Comparison of ENCODE assay signal across 11 cellular contexts in the genomic region with DNA sequence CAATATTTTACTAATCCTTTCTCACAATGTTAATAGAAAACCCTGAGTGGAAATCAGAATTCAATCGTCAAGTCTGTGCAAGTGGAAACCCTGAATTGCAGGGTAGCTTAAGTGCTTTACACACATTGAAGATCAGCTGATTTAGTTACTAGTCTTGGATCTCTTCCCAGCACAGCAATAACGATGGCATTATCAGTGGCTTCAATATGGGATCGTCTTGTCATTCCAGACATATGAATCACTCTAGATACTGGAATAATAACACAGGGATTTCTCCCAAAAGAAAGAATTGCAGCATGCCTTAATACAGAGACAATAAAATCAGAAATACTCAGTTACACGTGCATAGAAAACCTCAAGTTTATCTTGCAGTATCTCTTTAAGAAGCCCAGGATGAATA. TPM values are rescaled to one million over a fixed set of nuclear protein-coding genes. Genes with fewer than 3 reads are reported as not detected.
DNase-seq lines count a peak whose midpoint lies in the region; ATAC-seq and TF ChIP-seq lines count a peak whose summit lies in the region.
"Had no signal": no experiment of that assay in that cellular context is flagged by ENCODE, and none has a peak within 500 bp of the region (broad histone marks: within the 10 kb centered on the region; RNA-seq: fewer than 3 reads in every experiment).

No MANE protein-coding gene starts in this region.

- POLR2A ChIA-PET in BJ (lab: Charles Lee) = no interaction called here
- POLR2A ChIA-PET in T-cell (lab: Charles Lee) = no interaction called here

- H2BK15ac ChIP-seq in mesenchymal stem cell (ENCODE audit: low read depth, poor library complexity, severe bottlenecking) = no peak overlapping the region

- no peaks in the 10 kb centered on the region for H3K9me3 ChIP-seq in mesenchymal stem cell (ENCODE audit: control insufficient read depth, low read length)

- H3K4me3 Mint-ChIP-seq in T-cell (no peak overlapping the region), endothelial cell (ENCODE audit: unreplicated experiment) (no peak overlapping the region)
- H3K4me3 Mint-ChIP-seq: activated CD8-positive, alpha-beta T cell treated with anti-CD3 and anti-CD28 coated beads for 36 hours; neural crest cell had no signal

- peaks cover 6 to 10% of the 10 kb centered on the region in 2 donors for H3K27me3 Mint-ChIP-seq in T-cell
- H3K27me3 Mint-ChIP-seq in endothelial cell (ENCODE audit: unreplicated experiment) = no peaks in the 10 kb centered on the region
- H3K27me3 Mint-ChIP-seq: activated CD8-positive, alpha-beta T cell treated with anti-CD3 and anti-CD28 coated beads for 36 hours had no signal

- H3K27ac Mint-ChIP-seq in T-cell (no peak overlapping the region), endothelial cell (ENCODE audit: unreplicated experiment) (no peak overlapping the region)
- H3K27ac Mint-ChIP-seq: activated CD8-positive, alpha-beta T cell treated with anti-CD3 and anti-CD28 coated beads for 36 hours had no signal

- no peak overlapping the region for H3K14ac ChIP-seq in mesenchymal stem cell (ENCODE audit: low read length in 2 of 2)

- H3K4me1 ChIP-seq in mesenchymal stem cell (ENCODE audit: control insufficient read depth, insufficient read depth, low read depth, low read length) = peaks cover 11% of the 10 kb centered on the region

- no peak overlapping the region for H2BK5ac ChIP-seq in mesenchymal stem cell (ENCODE audit: low read depth, low read length, poor library complexity, severe bottlenecking)

- H3K9me3 Mint-ChIP-seq in T-cell = peaks cover 4 to 7% (median 6%) of the 10 kb centered on the region in 3 donors
- H3K9me3 Mint-ChIP-seq in endothelial cell (ENCODE audit: unreplicated experiment) = no peaks in the 10 kb centered on the region
- H3K9me3 Mint-ChIP-seq: activated CD8-positive, alpha-beta T cell treated with anti-CD3 and anti-CD28 coated beads for 36 hours had no signal

- H2AK5ac ChIP-seq in mesenchymal stem cell (ENCODE audit: low read length, severe bottlenecking) = no peak overlapping the region

- no peak overlapping the region for H3K18ac ChIP-seq in mesenchymal stem cell (ENCODE audit: low read depth in 1 of 2, low read length in 2 of 2)

- H3K36me3 ChIP-seq in BJ (ENCODE audit: control insufficient read depth, insufficient read depth, low read length) = no peaks in the 10 kb centered on the region
- H3K36me3 ChIP-seq in mesenchymal stem cell (ENCODE audit: control insufficient read depth in 1 of 2, insufficient read depth in 2 of 2, low read depth in 1 of 2, low read length in 2 of 2) = no peaks in the 10 kb centered on the region

- H3K4me3 ChIP-seq in BJ (ENCODE audit: low read depth, low read length) (no peak overlapping the region), astrocyte of the spinal cord (ENCODE audit: low read depth, low read length) (no peak overlapping the region), mesenchymal stem cell (ENCODE audit: insufficient read depth in 1 of 2, low read depth in 1 of 2, low read length in 2 of 2) (peak overlapping the region in 1 of 2 experiments; percentile 55)

- in situ Hi-C loops in astrocyte of the spinal cord (cut with HindIII; ENCODE audit: low sequenced_read_pairs) = no loop called here

- H3K9ac ChIP-seq in mesenchymal stem cell (ENCODE audit: low read length) = peak overlapping the region; percentile 34

- H2BK120ac ChIP-seq in mesenchymal stem cell (ENCODE audit: low read depth, low read length) = no peak overlapping the region

- H3K4me2 ChIP-seq in mesenchymal stem cell (ENCODE audit: low read length, poor library complexity, severe bottlenecking) = no peak overlapping the region

- DNase-seq in BJ (ENCODE audit: low read depth) = peak; percentile 94
- peak; percentile 72 for DNase-seq in NCI-H1092 treated with DMSO at 0.1 percent for 48 hours (lab: John Stamatoyannopoulos, UW)
- peak; percentile 87 for DNase-seq in astrocyte of the spinal cord (ENCODE audit: low read depth, low spot score)
- DNase-seq in mesenchymal stem cell = peak; percentile 78
- no peak for DNase-seq in mucosa of gallbladder (ENCODE audit: low spot score)
- no peak for DNase-seq in T-cell
- no peak for DNase-seq in endothelial cell (ENCODE audit: low spot score)
- DNase-seq: activated CD8-positive, alpha-beta T cell treated with anti-CD3 and anti-CD28 coated beads for 36 hours; effector memory CD4-positive, alpha-beta T cell had no signal

- H3K4ac ChIP-seq in mesenchymal stem cell (ENCODE audit: low read depth in 1 of 2, low read length in 2 of 2) = no peak overlapping the region

- 10% methylated on average over 4 of the region's 4 CpGs for WGBS in mesenchymal stem cell

- no peak overlapping the region for H4K91ac ChIP-seq in mesenchymal stem cell (ENCODE audit: low read length)

- H3K4me1 Mint-ChIP-seq in T-cell (no peaks in the 10 kb centered on the region), endothelial cell (ENCODE audit: unreplicated experiment) (peaks cover 32% of the 10 kb centered on the region)
- H3K4me1 Mint-ChIP-seq: neural crest cell had no signal

- TF ChIP-seq CTCF in BJ (IDR thresholded peaks at IDR 0.05; ENCODE audit: insufficient read depth, low read depth, low read length) (no peak), astrocyte of the spinal cord (IDR thresholded peaks at IDR 0.05; ENCODE audit: low read depth, low read length) (no peak), endothelial cell (IDR thresholded peaks at IDR 0.05; ENCODE audit: unreplicated experiment) (no peak)

- CTCF ChIA-PET in BJ (lab: Yijun Ruan, JAX) (interaction anchor here (0.8 kb wide), 1 partner anchor 12 kb away, joined by 3 read pairs; no protein-coding TSS in a partner anchor), T-cell (lab: Charles Lee) (no interaction called here)

- H2BK12ac ChIP-seq in mesenchymal stem cell (ENCODE audit: low read length in 2 of 2) = no peak overlapping the region

- H3K36me3 Mint-ChIP-seq in T-cell (no peaks in the 10 kb centered on the region), endothelial cell (ENCODE audit: low read depth, unreplicated experiment) (no peaks in the 10 kb centered on the region)

- H3K23ac ChIP-seq in mesenchymal stem cell (ENCODE audit: low read length in 2 of 2) = no peak overlapping the region

- ATAC-seq in HG03175 (IDR thresholded peaks at IDR 0.05; ENCODE audit: unreplicated experiment) = no peak
- no peak for ATAC-seq in T-cell (replicated peaks in 1 of 4)
- ATAC-seq: activated CD8-positive, alpha-beta T cell treated with anti-CD3 and anti-CD28 coated beads for 36 hours had no signal

- H3K27ac ChIP-seq in mesenchymal stem cell (ENCODE audit: low read length, poor library complexity, severe bottlenecking) = peak overlapping the region; percentile 72

- H3K27me3 ChIP-seq in BJ (ENCODE audit: control insufficient read depth, insufficient read depth, low read length) = no peaks in the 10 kb centered on the region
- no peaks in the 10 kb centered on the region for H3K27me3 ChIP-seq in mesenchymal stem cell (ENCODE audit: control insufficient read depth in 1 of 2, insufficient read depth in 1 of 2, low read length in 2 of 2)

- no peak overlapping the region for H2AFZ ChIP-seq in mesenchymal stem cell (ENCODE audit: low read depth, low read length)

- no peaks in the 10 kb centered on the region for H3K79me1 ChIP-seq in mesenchymal stem cell (replicated peaks; ENCODE audit: low read length, poor library complexity, severe bottlenecking)

- H4K8ac ChIP-seq in mesenchymal stem cell (ENCODE audit: low read length) = no peak overlapping the region

RNA-seq across cellular contexts. Expression of gene METTL21C, which starts 12.6 kb away (rescaled TPM):
- polyA plus RNA-seq in BJ (2011; rRNA removed) = not detected in 2 replicates
- not detected in 2 replicates for polyA minus RNA-seq in BJ (2011; rRNA and poly(A)+ RNA removed)
- not detected for polyA plus RNA-seq in mesenchymal stem cell (2013, experiment 1 of 2)
- not detected for polyA plus RNA-seq in mesenchymal stem cell (2013, experiment 2 of 2)
- total RNA-seq in mucosa of gallbladder = 0.52 TPM
- not detected for total RNA-seq in T-cell
- total RNA-seq in endothelial cell (ENCODE audit: unreplicated experiment) = not detected
- total RNA-seq: activated CD8-positive, alpha-beta T cell treated with anti-CD3 and anti-CD28 coated beads for 36 hours; neural crest cell had no signal

Comparison
In these comparisons a context has a peak if more than half of its experiments do, and no peak if none do; other contexts are left out.
1. DNase-seq: peak in BJ (single experiment), NCI-H1092 treated with DMSO at 0.1 percent for 48 hours (single experiment), astrocyte of the spinal cord (single experiment) and mesenchymal stem cell (single experiment); none in mucosa of gallbladder (single experiment), T-cell (0 of 34) and endothelial cell (single experiment).